In the genomic region with DNA sequence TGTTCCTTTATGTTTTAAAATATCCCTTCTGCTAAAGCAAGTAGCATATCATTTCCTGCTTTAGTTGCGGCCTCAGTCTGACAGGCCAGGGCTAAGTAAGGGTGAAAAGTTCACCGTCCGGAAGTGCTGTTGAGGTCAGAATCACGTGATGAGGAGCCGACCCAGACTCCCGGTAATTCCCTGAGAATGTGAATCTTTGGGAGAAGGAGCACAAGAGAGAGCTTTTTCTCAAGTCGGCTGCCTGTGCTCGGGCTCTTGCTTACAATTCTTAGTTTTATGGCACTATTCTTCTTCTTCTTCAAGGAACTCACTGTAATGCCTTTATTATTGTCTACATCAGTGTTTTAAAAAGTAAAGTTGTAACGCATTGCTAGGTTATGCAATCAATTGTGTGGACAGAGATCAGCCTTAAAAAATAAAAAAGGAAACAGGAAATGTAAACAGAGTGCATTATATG, we compare ENCODE assay signal across 9 cellular contexts.
DNase-seq lines count a peak whose midpoint lies in the region; ATAC-seq and TF ChIP-seq lines count a peak whose summit lies in the region.
"Had no signal": no experiment of that assay in that cellular context is flagged by ENCODE, and none has a peak within 500 bp of the region (broad histone marks: within the 10 kb centered on the region; RNA-seq: fewer than 3 reads in every experiment).

No MANE protein-coding gene starts in this region.

- H3K36me3 Mint-ChIP-seq in CD4-positive, CD25-positive, alpha-beta regulatory T cell = no peaks in the 10 kb centered on the region

- intact Hi-C loops in posterior vena cava (cut with DNase I) = no loop called here

- no peak overlapping the region for H3K27ac Mint-ChIP-seq in CD4-positive, CD25-positive, alpha-beta regulatory T cell

- no peaks in the 10 kb centered on the region for H3K27me3 ChIP-seq in CD4-positive, CD25-positive, alpha-beta regulatory T cell (ENCODE audit: control insufficient read depth, insufficient read depth, low read length)
- H3K27me3 ChIP-seq in WERI-Rb-1 (ENCODE audit: insufficient read depth, low read depth, severe bottlenecking) = no peaks in the 10 kb centered on the region

- H3K9me3 ChIP-seq in CD4-positive, CD25-positive, alpha-beta regulatory T cell (ENCODE audit: control insufficient read depth in 2 of 2, low read length in 2 of 2) = no peaks in the 10 kb centered on the region
- no peaks in the 10 kb centered on the region for H3K9me3 ChIP-seq in WERI-Rb-1 (ENCODE audit: severe bottlenecking)

- peak overlapping the region; percentile 19 for H3K4me3 ChIP-seq in CD4-positive, CD25-positive, alpha-beta regulatory T cell (ENCODE audit: low read depth, low read length)
- H3K4me3 ChIP-seq in WERI-Rb-1 (ENCODE audit: low read depth, low read length) = no peak overlapping the region
- H3K4me3 ChIP-seq: SK-N-MC had no signal

- H3K4me3 Mint-ChIP-seq in CD4-positive, CD25-positive, alpha-beta regulatory T cell = peak overlapping the region in 1 of 4 donors; percentile 14

- no peak overlapping the region for H3K27ac ChIP-seq in CD4-positive, CD25-positive, alpha-beta regulatory T cell (ENCODE audit: insufficient read depth, low read length, poor library complexity, severe bottlenecking)
- H3K27ac ChIP-seq in WERI-Rb-1 = no peak overlapping the region
- H3K27ac ChIP-seq: SK-N-MC had no signal

- peak in 1 of 3 donors; percentile 18 for DNase-seq in CD4-positive, CD25-positive, alpha-beta regulatory T cell
- DNase-seq in WERI-Rb-1 = peak; percentile 86
- DNase-seq in glomerular visceral epithelial cell (ENCODE audit: extremely low spot score) = peak; percentile 93
- DNase-seq in posterior vena cava (ENCODE audit: low spot score) = peak; percentile 87
- DNase-seq in NCI-H1694 treated with DMSO at 0.1 percent for 48 hours (lab: John Stamatoyannopoulos, UW) = no peak

- peak in 1 of 2 donors; percentile 42 for ATAC-seq in CD4-positive, CD25-positive, alpha-beta regulatory T cell (ENCODE audit: low read depth in 2 of 2)
- ATAC-seq in GM19397 (IDR thresholded peaks at IDR 0.05; ENCODE audit: unreplicated experiment) (peak; percentile 89), HG03575 (IDR thresholded peaks at IDR 0.05; ENCODE audit: extremely low read depth, insufficient number of reproducible peaks, low FRiP score, unreplicated experiment) (peak; percentile 57), GM21526 (IDR thresholded peaks at IDR 0.05; ENCODE audit: low FRiP score, unreplicated experiment) (no peak)

- H3K36me3 ChIP-seq in CD4-positive, CD25-positive, alpha-beta regulatory T cell (ENCODE audit: control insufficient read depth, insufficient read depth, low read length) = no peaks in the 10 kb centered on the region
- H3K36me3 ChIP-seq in WERI-Rb-1 = no peaks in the 10 kb centered on the region

- H3K4me1 ChIP-seq in CD4-positive, CD25-positive, alpha-beta regulatory T cell (ENCODE audit: control insufficient read depth, insufficient read depth, low read length, poor library complexity, severe bottlenecking) = no peaks in the 10 kb centered on the region

- H3K4me1 Mint-ChIP-seq in CD4-positive, CD25-positive, alpha-beta regulatory T cell = peaks cover 0 to 10% (median 5%) of the 10 kb centered on the region in 4 donors

- no peak for TF ChIP-seq CTCF in WERI-Rb-1 (IDR thresholded peaks at IDR 0.05; ENCODE audit: low read depth, low read length)

- H3K27me3 Mint-ChIP-seq in CD4-positive, CD25-positive, alpha-beta regulatory T cell = peaks cover 4% of the 10 kb centered on the region

- H3K9me3 Mint-ChIP-seq in CD4-positive, CD25-positive, alpha-beta regulatory T cell = no peaks in the 10 kb centered on the region
